Comparison of ENCODE assay signal across 28 cellular contexts in genomic region chr12:73699318-73699717, GRCh38.
"Had no signal": no experiment of that assay in that cellular context is flagged by ENCODE, and none has a peak within 500 bp of the region (broad histone marks: within the 10 kb centered on the region; RNA-seq: fewer than 3 reads in every experiment).

No MANE protein-coding gene starts in this region.

- ATAC-seq: stimulated activated effector memory CD8-positive, alpha-beta T cell treated with anti-CD3 and anti-CD28 coated beads, Interleukin-12 subunit alpha, Interleukin-12 subunit beta, amount 100 ng/mL, for 72 hours; stimulated activated memory B cell treated with anti-CD40 and anti-IgM and Interleukin-4, amounts not matched to agents 10 μg/mL and 1 μg/mL and 100 μg/mL, for 72 hours; stimulated activated naive B cell treated with anti-CD40 and anti-IgM and Interleukin-4, amounts not matched to agents 10 μg/mL and 1 μg/mL and 100 μg/mL, for 72 hours; stimulated activated naive CD8-positive, alpha-beta T cell treated with anti-CD3 and anti-CD28 coated beads, Interleukin-15, amount 100 ng/mL, for 72 hours; stimulated activated naive CD8-positive, alpha-beta T cell treated with anti-CD3 and anti-CD28 coated beads, Interleukin-15, Interleukin-2, amounts not matched to agents 100 U/mL and 50 U/mL, for 24 hours; upper lobe of right lung had no signal

- H3K36me3 Mint-ChIP-seq: stimulated activated effector memory CD8-positive, alpha-beta T cell treated with anti-CD3 and anti-CD28 coated beads, Interleukin-12 subunit alpha, Interleukin-12 subunit beta, amount 100 ng/mL, for 72 hours; stimulated activated memory B cell treated with anti-CD40 and anti-IgM and Interleukin-4, amounts not matched to agents 10 μg/mL and 1 μg/mL and 100 μg/mL, for 72 hours; stimulated activated naive B cell treated with anti-CD40 and anti-IgM and Interleukin-4, amounts not matched to agents 10 μg/mL and 1 μg/mL and 100 μg/mL, for 72 hours; type B pancreatic cell had no signal

- H3K4me1 Mint-ChIP-seq: stimulated activated effector memory CD8-positive, alpha-beta T cell treated with anti-CD3 and anti-CD28 coated beads, Interleukin-12 subunit alpha, Interleukin-12 subunit beta, amount 100 ng/mL, for 72 hours; stimulated activated memory B cell treated with anti-CD40 and anti-IgM and Interleukin-4, amounts not matched to agents 10 μg/mL and 1 μg/mL and 100 μg/mL, for 72 hours; stimulated activated naive B cell treated with anti-CD40 and anti-IgM and Interleukin-4, amounts not matched to agents 10 μg/mL and 1 μg/mL and 100 μg/mL, for 72 hours; stimulated activated naive CD8-positive, alpha-beta T cell treated with anti-CD3 and anti-CD28 coated beads, Interleukin-15, amount 100 ng/mL, for 72 hours had no signal

- H3K27me3 Mint-ChIP-seq: stimulated activated memory B cell treated with anti-CD40 and anti-IgM and Interleukin-4, amounts not matched to agents 10 μg/mL and 1 μg/mL and 100 μg/mL, for 72 hours; stimulated activated naive B cell treated with anti-CD40 and anti-IgM and Interleukin-4, amounts not matched to agents 10 μg/mL and 1 μg/mL and 100 μg/mL, for 72 hours; stimulated activated naive CD8-positive, alpha-beta T cell treated with anti-CD3 and anti-CD28 coated beads, Interleukin-15, amount 100 ng/mL, for 72 hours; stimulated activated naive CD8-positive, alpha-beta T cell treated with anti-CD3 and anti-CD28 coated beads, Interleukin-15, Interleukin-2, amounts not matched to agents 100 ng/mL and 50 ng/mL, for 24 hours; type B pancreatic cell had no signal

- H3K4me1 ChIP-seq: stomach, suprapubic skin, testis, thyroid gland, tibial artery, tibial nerve, transverse colon, upper lobe of left lung, upper lobe of right lung, uterus, vagina had no signal

- H3K4me3 ChIP-seq: stomach, suprapubic skin, testis, thoracic aorta, thyroid gland, tibial artery, tibial nerve, transverse colon, upper lobe of left lung, upper lobe of right lung, uterus, vagina had no signal

- H3K27ac Mint-ChIP-seq: stimulated activated effector memory CD8-positive, alpha-beta T cell treated with anti-CD3 and anti-CD28 coated beads, Interleukin-12 subunit alpha, Interleukin-12 subunit beta, amount 100 ng/mL, for 72 hours; stimulated activated memory B cell treated with anti-CD40 and anti-IgM and Interleukin-4, amounts not matched to agents 10 μg/mL and 1 μg/mL and 100 μg/mL, for 72 hours; stimulated activated naive B cell treated with anti-CD40 and anti-IgM and Interleukin-4, amounts not matched to agents 10 μg/mL and 1 μg/mL and 100 μg/mL, for 72 hours; stimulated activated naive CD8-positive, alpha-beta T cell treated with anti-CD3 and anti-CD28 coated beads, Interleukin-15, amount 100 ng/mL, for 72 hours; stimulated activated naive CD8-positive, alpha-beta T cell treated with anti-CD3 and anti-CD28 coated beads, Interleukin-15, Interleukin-2, amounts not matched to agents 100 ng/mL and 50 ng/mL, for 24 hours; type B pancreatic cell had no signal

- H3K36me3 ChIP-seq: stomach, suprapubic skin, thoracic aorta, thyroid gland, tibial artery, tibial nerve, transverse colon, upper lobe of left lung, upper lobe of right lung, uterus, vagina had no signal

- H3K27me3 ChIP-seq: stomach, suprapubic skin, testis, thyroid gland, tibial artery, tibial nerve, transverse colon, upper lobe of left lung, upper lobe of right lung, uterus, vagina had no signal

- DNase-seq: stimulated activated CD4-positive, alpha-beta T cell treated with anti-CD3 and anti-CD28 coated beads, Interleukin-2, amount 100 ng/mL, for 48 hours; stimulated activated CD4-positive, alpha-beta T cell treated with anti-CD3 and anti-CD28 coated beads, Interleukin-4, amount 100 ng/mL, for 1 hour; stimulated activated CD4-positive, alpha-beta T cell treated with anti-CD3 and anti-CD28 coated beads, Interleukin-4, amount 100 ng/mL, for 24 hours; stimulated activated CD4-positive, alpha-beta T cell treated with anti-CD3 and anti-CD28 coated beads, Interleukin-4, amount 100 ng/mL, for 4 hours; stimulated activated CD8-positive, alpha-beta memory T cell treated with anti-CD3 and anti-CD28 coated beads, Interleukin-4, amount 100 ng/mL, for 48 hours; stimulated activated naive B cell treated with anti-CD40 and anti-IgM and Interleukin-4, amounts not matched to agents 10 μg/mL and 1 μg/mL and 100 μg/mL, for 72 hours; stimulated activated naive CD4-positive, alpha-beta T cell; stimulated activated naive CD4-positive, alpha-beta T cell treated with Interleukin-2 at 50 U/mL for 16 hours; stimulated activated naive CD8-positive, alpha-beta T cell treated with anti-CD3 and anti-CD28 coated beads, Interleukin-15, amount 100 ng/mL, for 72 hours; stimulated activated naive CD8-positive, alpha-beta T cell treated with anti-CD3 and anti-CD28 coated beads, Interleukin-15, Interleukin-2, amounts not matched to agents 100 U/mL and 50 U/mL, for 24 hours; stomach; substantia nigra; testis; thyroid gland; tibial artery; transverse colon; trophoblast cell; upper lobe of left lung; upper lobe of right lung; uterus had no signal

- H3K9me3 ChIP-seq: suprapubic skin, testis, thoracic aorta, thyroid gland, tibial artery, transverse colon, upper lobe of left lung, upper lobe of right lung, uterus, vagina had no signal

- H3K27ac ChIP-seq: stomach, suprapubic skin, testis, thoracic aorta, thyroid gland, tibial artery, tibial nerve, transverse colon, upper lobe of left lung, upper lobe of right lung, uterus, vagina had no signal

- H3K9me3 Mint-ChIP-seq: stimulated activated naive B cell treated with anti-CD40 and anti-IgM and Interleukin-4, amounts not matched to agents 10 μg/mL and 1 μg/mL and 100 μg/mL, for 72 hours; type B pancreatic cell had no signal

- H3K4me3 Mint-ChIP-seq: stimulated activated effector memory CD8-positive, alpha-beta T cell treated with anti-CD3 and anti-CD28 coated beads, Interleukin-12 subunit alpha, Interleukin-12 subunit beta, amount 100 ng/mL, for 72 hours; stimulated activated memory B cell treated with anti-CD40 and anti-IgM and Interleukin-4, amounts not matched to agents 10 μg/mL and 1 μg/mL and 100 μg/mL, for 72 hours; stimulated activated naive B cell treated with anti-CD40 and anti-IgM and Interleukin-4, amounts not matched to agents 10 μg/mL and 1 μg/mL and 100 μg/mL, for 72 hours; stimulated activated naive CD8-positive, alpha-beta T cell treated with anti-CD3 and anti-CD28 coated beads, Interleukin-15, amount 100 ng/mL, for 72 hours; stimulated activated naive CD8-positive, alpha-beta T cell treated with anti-CD3 and anti-CD28 coated beads, Interleukin-15, Interleukin-2, amounts not matched to agents 100 ng/mL and 50 ng/mL, for 24 hours; type B pancreatic cell had no signal
